ENCODE assay signal across 1 cellular context in the genomic region with DNA sequence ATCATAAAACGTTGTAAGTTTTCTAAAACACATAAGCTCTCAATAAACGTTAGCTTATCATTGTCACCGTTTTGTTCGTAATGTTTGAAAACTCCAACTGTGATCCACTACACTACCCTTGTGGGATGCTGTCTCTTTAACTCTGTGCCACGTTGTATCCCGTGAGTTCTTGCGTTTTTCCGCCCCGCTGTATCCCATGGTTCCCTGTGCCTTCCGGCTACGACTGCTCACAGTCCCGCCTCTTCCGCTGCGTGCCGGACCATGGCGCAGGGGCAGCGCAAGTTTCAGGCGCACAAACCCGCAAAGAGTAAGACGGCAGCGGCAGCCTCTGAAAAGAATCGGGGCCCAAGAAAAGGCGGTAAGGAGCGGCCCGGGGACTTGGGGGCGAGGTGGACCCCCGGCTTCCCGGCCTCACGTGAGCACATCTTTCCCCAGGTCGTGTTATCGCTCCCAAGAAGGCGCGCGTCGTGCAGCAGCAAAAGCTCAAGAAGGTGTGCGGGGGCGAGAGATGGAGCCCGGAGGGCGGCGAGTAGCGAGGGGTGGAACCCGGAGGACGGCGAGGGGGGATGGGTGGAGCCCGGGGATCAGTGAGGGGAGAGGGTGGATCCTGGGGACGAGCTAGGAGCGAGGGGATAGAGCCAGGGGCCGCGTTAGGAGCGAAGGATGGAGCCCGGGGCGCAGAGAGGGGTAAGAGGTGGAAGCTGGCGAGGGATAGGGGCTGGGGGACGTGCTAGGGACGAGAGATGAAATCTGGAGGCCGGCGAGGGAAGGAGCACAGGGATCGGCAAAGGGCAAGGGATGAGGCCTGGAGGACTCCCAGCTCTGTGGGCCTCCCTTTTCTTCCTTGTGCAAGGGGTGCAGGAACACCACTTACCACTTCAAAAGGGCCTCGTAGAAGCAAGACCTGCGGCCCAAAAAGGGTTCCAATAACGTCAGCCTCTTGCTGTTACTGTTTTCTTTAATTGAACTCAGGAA.
TF ChIP-seq lines count a peak whose summit lies in the region.

Gene C19orf53, plus strand, starts transcription at position 240 of the 975 bp plus-strand sequence. Its CDS starts 22 bp downstream, at position 262.

TF ChIP-seq in GM12878, 131 proteins besides CTCF, POLR2A, EP300 and RAD21 (continued from another document and continues in another):
- TF ChIP-seq IRF5 (IDR thresholded peaks at IDR 0.05; ENCODE audit: borderline replicate concordance): no peak
- TF ChIP-seq E2F8 (IDR thresholded peaks at IDR 0.05; ENCODE audit: low read depth, partially characterized antibody): peak; percentile 99
- TF ChIP-seq RB1 (IDR thresholded peaks at IDR 0.05; ENCODE audit: borderline replicate concordance): no peak; the same call in 1 of the 2 replicates
- TF ChIP-seq BCLAF1 (IDR thresholded peaks at IDR 0.05): no peak
- no peak for TF ChIP-seq MYB (IDR thresholded peaks at IDR 0.05; ENCODE audit: borderline replicate concordance, low read depth, low read length)
- 0 out of 2 replicates have a peak, but pooled peaks have one; percentile 39 for TF ChIP-seq WRNIP1 (IDR thresholded peaks at IDR 0.05; ENCODE audit: borderline replicate concordance, low read depth, low read length)
- no peak for TF ChIP-seq FOXM1 (IDR thresholded peaks at IDR 0.05; ENCODE audit: low read depth, low read length)
- no peak for TF ChIP-seq ZBTB11 (CRISPR knock-in tag; IDR thresholded peaks at IDR 0.05)
- peak; percentile 78 for TF ChIP-seq RELA (IDR thresholded peaks at IDR 0.05; ENCODE audit: borderline replicate concordance, partially characterized antibody)
- no peak for TF ChIP-seq EZH2 (IDR thresholded peaks at IDR 0.05; ENCODE audit: borderline replicate concordance, control insufficient read depth, low read depth, low read length)
- no peak for TF ChIP-seq CBX5 (IDR thresholded peaks at IDR 0.05; ENCODE audit: low read depth)
- no peak for TF ChIP-seq DPF2 (IDR thresholded peaks at IDR 0.05)
- TF ChIP-seq BCL3 (IDR thresholded peaks at IDR 0.05; ENCODE audit: borderline replicate concordance, insufficient read depth, low read depth, low read length, poor library complexity, severe bottlenecking): peak; percentile 56
- TF ChIP-seq GABPA (IDR thresholded peaks at IDR 0.05; ENCODE audit: low read depth): peak; percentile 99
- TF ChIP-seq, protein P1, sequence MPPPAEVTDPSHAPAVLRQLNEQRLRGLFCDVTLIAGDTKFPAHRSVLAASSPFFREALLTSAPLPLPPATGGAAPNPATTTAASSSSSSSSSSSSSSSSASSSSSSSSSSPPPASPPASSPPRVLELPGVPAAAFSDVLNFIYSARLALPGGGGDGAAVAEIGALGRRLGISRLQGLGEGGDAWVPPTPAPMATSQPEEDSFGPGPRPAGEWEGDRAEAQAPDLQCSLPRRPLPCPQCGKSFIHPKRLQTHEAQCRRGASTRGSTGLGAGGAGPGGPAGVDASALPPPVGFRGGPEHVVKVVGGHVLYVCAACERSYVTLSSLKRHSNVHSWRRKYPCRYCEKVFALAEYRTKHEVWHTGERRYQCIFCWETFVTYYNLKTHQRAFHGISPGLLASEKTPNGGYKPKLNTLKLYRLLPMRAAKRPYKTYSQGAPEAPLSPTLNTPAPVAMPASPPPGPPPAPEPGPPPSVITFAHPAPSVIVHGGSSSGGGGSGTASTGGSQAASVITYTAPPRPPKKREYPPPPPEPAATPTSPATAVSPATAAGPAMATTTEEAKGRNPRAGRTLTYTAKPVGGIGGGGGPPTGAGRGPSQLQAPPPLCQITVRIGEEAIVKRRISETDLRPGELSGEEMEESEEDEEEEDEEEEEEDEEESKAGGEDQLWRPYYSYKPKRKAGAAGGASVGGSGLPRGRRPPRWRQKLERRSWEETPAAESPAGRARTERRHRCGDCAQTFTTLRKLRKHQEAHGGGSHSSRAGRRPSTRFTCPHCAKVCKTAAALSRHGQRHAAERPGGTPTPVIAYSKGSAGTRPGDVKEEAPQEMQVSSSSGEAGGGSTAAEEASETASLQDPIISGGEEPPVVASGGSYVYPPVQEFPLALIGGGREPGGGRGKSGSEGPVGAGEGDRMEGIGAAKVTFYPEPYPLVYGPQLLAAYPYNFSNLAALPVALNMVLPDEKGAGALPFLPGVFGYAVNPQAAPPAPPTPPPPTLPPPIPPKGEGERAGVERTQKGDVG (CRISPR knock-in tag; IDR thresholded peaks at IDR 0.05): no peak
- 0 out of 2 replicates have a peak, but pooled peaks have one; percentile 51 for TF ChIP-seq MEF2A (IDR thresholded peaks at IDR 0.05; ENCODE audit: insufficient read depth, low read depth, low read length)
- no peak for TF ChIP-seq JUND (IDR thresholded peaks at IDR 0.05; ENCODE audit: low read depth, low read length)
- TF ChIP-seq MXI1 (IDR thresholded peaks at IDR 0.05; ENCODE audit: low read depth, low read length): peak; percentile 94
- no peak for TF ChIP-seq RBBP5 (conservative IDR thresholded peaks at IDR 0.05)
- no peak for TF ChIP-seq KAT2A (conservative IDR thresholded peaks at IDR 0.05; ENCODE audit: control insufficient read depth, low read depth, low read length)
- peak; percentile 98 for TF ChIP-seq IKZF1 (conservative IDR thresholded peaks at IDR 0.05)
- TF ChIP-seq BHLHE40 (IDR thresholded peaks at IDR 0.05; ENCODE audit: borderline replicate concordance in 1 of 2, low read depth in 2 of 2, low read length in 1 of 2): peak; percentile 80 to 91
- no peak for TF ChIP-seq SUPT20H (IDR thresholded peaks at IDR 0.05; ENCODE audit: borderline replicate concordance, control insufficient read depth, low read depth, low read length)
- peak; percentile 73; the same call in 2 of the 3 replicates for TF ChIP-seq POU2F2 (IDR thresholded peaks at IDR 0.05; ENCODE audit: borderline replicate concordance, low read depth, low read length)
- no peak for TF ChIP-seq BCL11A (IDR thresholded peaks at IDR 0.05; ENCODE audit: low read depth, low read length)
- peak; percentile 55; the same call in 1 of the 2 replicates for TF ChIP-seq NR2C1 (IDR thresholded peaks at IDR 0.05)
- TF ChIP-seq SMARCA5 (IDR thresholded peaks at IDR 0.05): no peak
- TF ChIP-seq, protein P2, sequence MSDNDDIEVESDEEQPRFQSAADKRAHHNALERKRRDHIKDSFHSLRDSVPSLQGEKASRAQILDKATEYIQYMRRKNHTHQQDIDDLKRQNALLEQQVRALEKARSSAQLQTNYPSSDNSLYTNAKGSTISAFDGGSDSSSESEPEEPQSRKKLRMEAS (IDR thresholded peaks at IDR 0.05; ENCODE audit: low read depth, low read length): peak; percentile 86
- TF ChIP-seq HDGF (IDR thresholded peaks at IDR 0.05): peak; percentile 65
- TF ChIP-seq SIN3A (IDR thresholded peaks at IDR 0.05; ENCODE audit: low read depth, low read length): peak; percentile 90
- TF ChIP-seq USF1 (IDR thresholded peaks at IDR 0.05; ENCODE audit: borderline replicate concordance, extremely low read length, insufficient read depth, low read depth, low read length): no peak
- no peak for TF ChIP-seq EED (IDR thresholded peaks at IDR 0.05; ENCODE audit: low read depth)
- peak; percentile 78; the same call in 1 of the 2 replicates for TF ChIP-seq IRF4 (IDR thresholded peaks at IDR 0.05; ENCODE audit: low read depth, low read length)
- TF ChIP-seq NRF1 (conservative IDR thresholded peaks at IDR 0.05; ENCODE audit: low read depth, low read length): 0 out of 2 replicates have a peak, but pooled peaks have one; percentile 20
- TF ChIP-seq BACH1 (IDR thresholded peaks at IDR 0.05; ENCODE audit: borderline replicate concordance): peak; percentile 54; the same call in 1 of the 2 replicates
- TF ChIP-seq SRF (IDR thresholded peaks at IDR 0.05; ENCODE audit: low read depth in 2 of 2, low read length in 2 of 2): no peak; a peak in 1 of 4 replicates
- TF ChIP-seq NFIC (IDR thresholded peaks at IDR 0.05; ENCODE audit: low read depth, low read length): no peak; the same call in 1 of the 2 replicates
- no peak for TF ChIP-seq ZNF274 (IDR thresholded peaks at IDR 0.05; ENCODE audit: insufficient read depth, insufficient read length)
- TF ChIP-seq FOS (IDR thresholded peaks at IDR 0.05; ENCODE audit: borderline replicate concordance, extremely low read depth, insufficient read length): no peak
